ENCODE assay signal across 8 cellular contexts in the genomic region with DNA sequence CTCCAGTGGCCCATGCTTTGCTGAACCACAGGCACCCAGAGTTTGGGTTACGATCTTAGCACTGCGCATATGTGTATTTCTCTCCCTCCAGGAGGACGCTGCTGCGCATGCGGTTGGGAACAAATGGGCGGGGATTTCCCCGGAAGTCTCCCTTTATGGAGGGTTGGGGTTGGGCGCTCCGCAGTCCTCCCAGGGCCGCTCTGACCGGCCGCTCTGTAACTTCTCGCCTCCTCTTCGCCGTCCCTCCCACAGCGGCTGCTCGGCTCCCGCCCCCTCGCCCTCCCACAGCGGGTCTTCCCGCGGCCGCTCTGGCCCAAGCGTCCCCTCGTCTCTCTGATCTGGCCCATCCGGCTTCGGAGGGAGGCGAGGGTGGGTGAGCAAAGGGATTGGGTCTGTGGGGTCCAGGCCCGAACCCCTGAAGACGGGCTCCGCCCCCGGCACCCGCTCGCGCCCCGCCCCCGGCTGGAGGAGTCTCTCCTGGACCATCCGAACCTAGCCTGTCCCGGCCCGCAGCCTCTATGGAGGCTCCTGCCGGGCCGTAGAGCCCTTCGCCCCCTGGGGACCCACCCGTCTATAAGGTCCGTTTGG. TPM values are rescaled to one million over a fixed set of nuclear protein-coding genes. Genes with fewer than 3 reads are reported as not detected.
DNase-seq lines count a peak whose midpoint lies in the region; ATAC-seq and TF ChIP-seq lines count a peak whose summit lies in the region.

Gene MEGF8, plus strand, starts transcription at position 328 of the 588 bp plus-strand sequence. CDS start 609 bp downstream, outside the sequence.

- H3K27ac ChIP-seq in RWPE2 (ENCODE audit: poor library complexity, severe bottlenecking) = peak within 1 kb of the TSS; percentile 33

- H3K4me1 ChIP-seq in RWPE2 (ENCODE audit: insufficient read depth, poor library complexity, severe bottlenecking) = peaks cover 3% of the 10 kb centered on the region

- TF ChIP-seq CTCF in RWPE2 (IDR thresholded peaks at IDR 0.05; ENCODE audit: poor library complexity, severe bottlenecking) = peak; percentile 91
- peak; percentile 87 for TF ChIP-seq CTCF in fibroblast of the aortic adventitia (IDR thresholded peaks at IDR 0.05; ENCODE audit: insufficient read depth, low read length)
- TF ChIP-seq CTCF in nephron (IDR thresholded peaks at IDR 0.05; ENCODE audit: unreplicated experiment in 3 of 3) = peak in 1 of 3 experiments; percentile 85

- H3K4me1 Mint-ChIP-seq in nephron = peaks cover 43% of the 10 kb centered on the region
- H3K4me1 Mint-ChIP-seq in stimulated activated naive CD8-positive, alpha-beta T cell treated with anti-CD3 and anti-CD28 coated beads, Interleukin-15, Interleukin-2, amounts not matched to agents 100 ng/mL and 50 ng/mL, for 24 hours (ENCODE audit: low read depth) = peaks cover 18% of the 10 kb centered on the region

- no peaks in the 10 kb centered on the region for H3K9me3 ChIP-seq in RWPE2 (ENCODE audit: severe bottlenecking)

- no peaks in the 10 kb centered on the region for H3K27me3 ChIP-seq in RWPE2 (ENCODE audit: insufficient read depth, poor library complexity, severe bottlenecking)

- H3K27ac Mint-ChIP-seq in nephron = peak within 1 kb of the TSS in 2 of 3 experiments; percentile 2 to 51
- H3K27ac Mint-ChIP-seq in stimulated activated naive CD8-positive, alpha-beta T cell treated with anti-CD3 and anti-CD28 coated beads, Interleukin-15, Interleukin-2, amounts not matched to agents 100 ng/mL and 50 ng/mL, for 24 hours = peak within 1 kb of the TSS; percentile 89

- ATAC-seq in RWPE2 (ENCODE audit: low read depth) = peak; percentile 96

- DNase-seq in ELR (ENCODE audit: low read depth) (peak; percentile 99), H4 (ENCODE audit: low spot score) (peak; percentile 97), LoVo (ENCODE audit: low spot score) (peak; percentile 99), RWPE2 (ENCODE audit: low spot score) (peak; percentile 94), fibroblast of the aortic adventitia (ENCODE audit: low read depth) (peak; percentile 99)
- peak; percentile 100 for DNase-seq in activated effector memory CD4-positive, alpha-beta T cell treated with anti-CD3 and anti-CD28 coated beads, Interleukin-2, amount 50 U/mL, for 16 hours

- H3K9me3 Mint-ChIP-seq in nephron = peaks cover 4% of the 10 kb centered on the region
- no peaks in the 10 kb centered on the region for H3K9me3 Mint-ChIP-seq in stimulated activated naive CD8-positive, alpha-beta T cell treated with anti-CD3 and anti-CD28 coated beads, Interleukin-15, Interleukin-2, amounts not matched to agents 100 ng/mL and 50 ng/mL, for 24 hours

- H3K4me3 ChIP-seq in RWPE2 (ENCODE audit: severe bottlenecking) (peak within 1 kb of the TSS; percentile 69), fibroblast of the aortic adventitia (ENCODE audit: low read depth, low read length) (peak within 1 kb of the TSS; percentile 86)

- H3K27me3 Mint-ChIP-seq in nephron (ENCODE audit: low read depth) = peaks cover 48% of the 10 kb centered on the region
- peaks cover 23% of the 10 kb centered on the region for H3K27me3 Mint-ChIP-seq in stimulated activated naive CD8-positive, alpha-beta T cell treated with anti-CD3 and anti-CD28 coated beads, Interleukin-15, Interleukin-2, amounts not matched to agents 100 ng/mL and 50 ng/mL, for 24 hours

- H3K36me3 Mint-ChIP-seq in nephron (ENCODE audit: low read depth) = no peaks in the 10 kb centered on the region
- H3K36me3 Mint-ChIP-seq in stimulated activated naive CD8-positive, alpha-beta T cell treated with anti-CD3 and anti-CD28 coated beads, Interleukin-15, Interleukin-2, amounts not matched to agents 100 ng/mL and 50 ng/mL, for 24 hours (ENCODE audit: low read depth) = no peaks in the 10 kb centered on the region

- no peaks in the 10 kb centered on the region for H3K36me3 ChIP-seq in RWPE2 (ENCODE audit: low read depth)

- peak within 1 kb of the TSS; percentile 84 to 95 (median 94) for H3K4me3 Mint-ChIP-seq in nephron
- peak within 1 kb of the TSS; percentile 81 for H3K4me3 Mint-ChIP-seq in stimulated activated naive CD8-positive, alpha-beta T cell treated with anti-CD3 and anti-CD28 coated beads, Interleukin-15, Interleukin-2, amounts not matched to agents 100 ng/mL and 50 ng/mL, for 24 hours

RNA-seq across cellular contexts. Expression of gene MEGF8, which starts in this region (rescaled TPM):
- total RNA-seq in H4 (2014; rRNA removed; shearing (Covaris generic)) = 4.9 and 8.1 TPM in 2 replicates
- total RNA-seq in fibroblast of the aortic adventitia (ENCODE audit: low replicate concordance) = 20.0 and 28.5 TPM in 2 replicates

Comparison
In these comparisons a context has a peak if more than half of its experiments do, and no peak if none do; other contexts are left out.
1. Peak in every context shown above with its lines: DNase-seq, ATAC-seq, H3K4me3 ChIP-seq and H3K27ac ChIP-seq.